Comparison of ENCODE assay signal across 19 cellular contexts in the genomic region with DNA sequence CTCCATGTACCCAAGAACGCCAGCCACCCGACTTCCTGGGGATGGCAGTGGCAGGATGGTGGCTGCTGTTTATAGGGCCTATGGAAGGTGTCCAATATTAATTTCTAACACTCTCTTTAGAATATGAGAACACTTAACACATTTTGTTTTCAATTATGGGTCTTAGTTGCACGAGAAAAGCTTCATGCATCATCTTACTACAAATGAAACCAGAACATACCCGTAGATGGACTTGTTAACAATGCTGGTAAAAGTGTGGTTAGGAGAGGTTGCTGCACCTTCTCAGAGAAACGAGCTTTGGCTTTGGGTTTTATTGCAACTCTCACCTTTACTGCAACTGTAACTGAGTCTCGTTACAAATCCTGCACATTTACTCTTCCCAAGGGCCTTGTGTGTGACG.
DNase-seq lines count a peak whose midpoint lies in the region; ATAC-seq and TF ChIP-seq lines count a peak whose summit lies in the region.
"Had no signal": no experiment of that assay in that cellular context is flagged by ENCODE, and none has a peak within 500 bp of the region (broad histone marks: within the 10 kb centered on the region; RNA-seq: fewer than 3 reads in every experiment).

No MANE protein-coding gene starts in this region.

- no peaks in the 10 kb centered on the region for H3K4me1 Mint-ChIP-seq in activated CD4-positive, alpha-beta T cell treated with anti-CD3 and anti-CD28 coated beads for 36 hours
- H3K4me1 Mint-ChIP-seq in activated CD4-positive, alpha-beta T cell treated with anti-CD3 and anti-CD28 coated beads, Interleukin-2, amount 10 ng/mL, durations not matched to agents 24 days and 14 days, result peaks cover 9% of the 10 kb centered on the region
- H3K4me1 Mint-ChIP-seq in effector memory CD8-positive, alpha-beta T cell (ENCODE audit: low read depth in 2 of 2), result peaks cover 24 to 32% of the 10 kb centered on the region in 2 donors

- intact Hi-C loops in activated CD4-positive, alpha-beta T cell treated with anti-CD3 and anti-CD28 coated beads for 36 hours (cut with DNase I, micrococcal nuclease), result no loop called here
- intact Hi-C loops in activated CD4-positive, alpha-beta T cell treated with anti-CD3 and anti-CD28 coated beads, Interleukin-2, amount 10 ng/mL, durations not matched to agents 24 days and 14 days (cut with micrococcal nuclease), result no loop called here
- intact Hi-C loops in spleen (cut with DNase I; ENCODE audit: low total_unique reads), result no loop called here

- CTCF ChIA-PET in activated CD4-positive, alpha-beta T cell treated with anti-CD3 and anti-CD28 coated beads for 36 hours (lab: Charles Lee), result interaction anchor here (0.7 kb wide), 1 partner anchor 1176 kb away, joined by 4 read pairs; no protein-coding TSS in a partner anchor

- TF ChIP-seq CTCF in spleen (IDR thresholded peaks at IDR 0.05 in 8 of 11, conservative IDR thresholded peaks at IDR 0.05 in 3 of 11), result no peak

- 67 to 82% (median 70%) methylated on average over 7 of the region's 7 CpGs for WGBS in spleen, 5 donors

- H3K4me1 ChIP-seq in spleen, result peaks cover 0 to 16% (median 0%) of the 10 kb centered on the region in 6 donors
- H3K4me1 ChIP-seq: Caco-2 had no signal

- H3K27me3 ChIP-seq in spleen (replicated peaks in 1 of 7), result no peaks in the 10 kb centered on the region

- H3K4me3 ChIP-seq in spleen, result no peak overlapping the region
- H3K4me3 ChIP-seq: GM23248 had no signal

- H3K36me3 ChIP-seq in spleen, result no peaks in the 10 kb centered on the region

- no peak for TF ChIP-seq POLR2A in spleen (IDR thresholded peaks at IDR 0.05)

- H3K27me3 Mint-ChIP-seq in activated CD4-positive, alpha-beta T cell treated with anti-CD3 and anti-CD28 coated beads for 36 hours, result no peaks in the 10 kb centered on the region
- H3K27me3 Mint-ChIP-seq in activated CD4-positive, alpha-beta T cell treated with anti-CD3 and anti-CD28 coated beads, Interleukin-2, amount 10 ng/mL, durations not matched to agents 24 days and 14 days, result no peaks in the 10 kb centered on the region
- no peaks in the 10 kb centered on the region for H3K27me3 Mint-ChIP-seq in effector memory CD8-positive, alpha-beta T cell

- POLR2A ChIA-PET in activated CD4-positive, alpha-beta T cell treated with anti-CD3 and anti-CD28 coated beads for 36 hours (lab: Charles Lee), result no interaction called here

- H3K36me3 Mint-ChIP-seq in activated CD4-positive, alpha-beta T cell treated with anti-CD3 and anti-CD28 coated beads for 36 hours (ENCODE audit: low read depth), result no peaks in the 10 kb centered on the region
- H3K36me3 Mint-ChIP-seq in activated CD4-positive, alpha-beta T cell treated with anti-CD3 and anti-CD28 coated beads, Interleukin-2, amount 10 ng/mL, durations not matched to agents 24 days and 14 days (ENCODE audit: low read depth), result no peaks in the 10 kb centered on the region
- H3K36me3 Mint-ChIP-seq in effector memory CD8-positive, alpha-beta T cell (ENCODE audit: insufficient read depth), result peaks cover 6% of the 10 kb centered on the region
- H3K36me3 Mint-ChIP-seq: CD14-positive monocyte had no signal

- DNase-seq in activated CD4-positive, alpha-beta T cell treated with anti-CD3 and anti-CD28 coated beads for 36 hours, result no peak
- DNase-seq in activated CD4-positive, alpha-beta T cell treated with anti-CD3 and anti-CD28 coated beads, Interleukin-2, amount 10 ng/mL, durations not matched to agents 24 days and 14 days, result no peak
- DNase-seq in effector memory CD8-positive, alpha-beta T cell, result peak in 1 of 3 experiments; percentile 22
- DNase-seq in spleen (no peak), EL (no peak)
- DNase-seq: 8988T, Caco-2, GDM1, GM23248, HCEC 1CT, NCI-H1105, NCI-H1694, NCI-H2081 treated with DMSO at 0.1 percent for 48 hours, SHP77, SK-N-SH had no signal

- peak overlapping the region in 4 of 8 donors; percentile 32 to 67 (median 56) for H3K27ac ChIP-seq in spleen
- H3K27ac ChIP-seq: GM23248 had no signal

- H3K9me3 ChIP-seq in spleen, result no peaks in the 10 kb centered on the region
- H3K9me3 ChIP-seq: Caco-2, SK-N-SH had no signal

- no peaks in the 10 kb centered on the region for H3K9me3 Mint-ChIP-seq in activated CD4-positive, alpha-beta T cell treated with anti-CD3 and anti-CD28 coated beads for 36 hours (ENCODE audit: low read depth)
- H3K9me3 Mint-ChIP-seq in activated CD4-positive, alpha-beta T cell treated with anti-CD3 and anti-CD28 coated beads, Interleukin-2, amount 10 ng/mL, durations not matched to agents 24 days and 14 days, result no peaks in the 10 kb centered on the region
- H3K9me3 Mint-ChIP-seq in effector memory CD8-positive, alpha-beta T cell, result no peaks in the 10 kb centered on the region

- ATAC-seq in activated CD4-positive, alpha-beta T cell treated with anti-CD3 and anti-CD28 coated beads for 36 hours, result peak; percentile 42
- ATAC-seq in HG03175 (IDR thresholded peaks at IDR 0.05; ENCODE audit: unreplicated experiment) (peak; percentile 74), GM21528 (IDR thresholded peaks at IDR 0.05; ENCODE audit: low FRiP score, unreplicated experiment) (no peak), GM18868 (IDR thresholded peaks at IDR 0.05; ENCODE audit: unreplicated experiment) (no peak)
- peak; percentile 92 for ATAC-seq in effector memory CD8-positive, alpha-beta T cell (replicated peaks)

- no peak overlapping the region for H3K4me3 Mint-ChIP-seq in activated CD4-positive, alpha-beta T cell treated with anti-CD3 and anti-CD28 coated beads for 36 hours
- no peak overlapping the region for H3K4me3 Mint-ChIP-seq in activated CD4-positive, alpha-beta T cell treated with anti-CD3 and anti-CD28 coated beads, Interleukin-2, amount 10 ng/mL, durations not matched to agents 24 days and 14 days
- H3K4me3 Mint-ChIP-seq in effector memory CD8-positive, alpha-beta T cell, result peak overlapping the region; percentile 58 to 69
- H3K4me3 Mint-ChIP-seq: CD14-positive monocyte had no signal

- H3K27ac Mint-ChIP-seq in activated CD4-positive, alpha-beta T cell treated with anti-CD3 and anti-CD28 coated beads for 36 hours, result no peak overlapping the region
- H3K27ac Mint-ChIP-seq in activated CD4-positive, alpha-beta T cell treated with anti-CD3 and anti-CD28 coated beads, Interleukin-2, amount 10 ng/mL, durations not matched to agents 24 days and 14 days, result no peak overlapping the region
- H3K27ac Mint-ChIP-seq in effector memory CD8-positive, alpha-beta T cell, result peak overlapping the region; percentile 95 to 96
- H3K27ac Mint-ChIP-seq: CD14-positive monocyte had no signal

Comparison
In these comparisons a context has a peak if more than half of its experiments do, and no peak if none do; other contexts are left out.
1. ATAC-seq: peak in activated CD4-positive, alpha-beta T cell treated with anti-CD3 and anti-CD28 coated beads for 36 hours (single experiment), HG03175 (single experiment) and effector memory CD8-positive, alpha-beta T cell (single experiment); none in GM21528 (single experiment) and GM18868 (single experiment).
2. H3K27ac Mint-ChIP-seq: peak in effector memory CD8-positive, alpha-beta T cell (2 of 2); none in activated CD4-positive, alpha-beta T cell treated with anti-CD3 and anti-CD28 coated beads for 36 hours (single experiment) and activated CD4-positive, alpha-beta T cell treated with anti-CD3 and anti-CD28 coated beads, Interleukin-2, amount 10 ng/mL, durations not matched to agents 24 days and 14 days (single experiment).
3. H3K4me3 Mint-ChIP-seq: peak in effector memory CD8-positive, alpha-beta T cell (2 of 2); none in activated CD4-positive, alpha-beta T cell treated with anti-CD3 and anti-CD28 coated beads for 36 hours (single experiment) and activated CD4-positive, alpha-beta T cell treated with anti-CD3 and anti-CD28 coated beads, Interleukin-2, amount 10 ng/mL, durations not matched to agents 24 days and 14 days (single experiment).